ENCODE assay signal across 8 cellular contexts in genomic region chr2:215680605-215681598, GRCh38.
DNase-seq lines count a peak whose midpoint lies in the region; ATAC-seq and TF ChIP-seq lines count a peak whose summit lies in the region.

No MANE protein-coding gene starts in this region.

- peaks cover 0 to 7% (median 0%) of the 10 kb centered on the region in 7 donors for H3K27me3 ChIP-seq in spleen (replicated peaks in 1 of 7)

- peaks cover 6% of the 10 kb centered on the region for H3K36me3 Mint-ChIP-seq in activated CD4-positive, alpha-beta T cell treated with anti-CD3 and anti-CD28 coated beads, Interleukin-2, amount 10 ng/mL, durations not matched to agents 7 days and 5 days (ENCODE audit: low read depth)

- ATAC-seq in GM21576 (IDR thresholded peaks at IDR 0.05; ENCODE audit: unreplicated experiment): no peak

- WGBS in spleen, 5 donors: 23 to 38% (median 31%) methylated on average over 6 of the region's 6 CpGs

- H3K9me3 Mint-ChIP-seq in activated CD4-positive, alpha-beta T cell treated with anti-CD3 and anti-CD28 coated beads, Interleukin-2, amount 10 ng/mL, durations not matched to agents 7 days and 5 days: peaks cover 29% of the 10 kb centered on the region

- CTCF ChIA-PET in activated CD4-positive, alpha-beta T cell treated with anti-CD3 and anti-CD28 coated beads, Interleukin-2, amount 10 ng/mL, durations not matched to agents 7 days and 5 days (lab: Charles Lee): no interaction called here

- peak overlapping the region; percentile 18 for H3K4me3 Mint-ChIP-seq in activated CD4-positive, alpha-beta T cell treated with anti-CD3 and anti-CD28 coated beads, Interleukin-2, amount 10 ng/mL, durations not matched to agents 7 days and 5 days

- POLR2A ChIA-PET in activated CD4-positive, alpha-beta T cell treated with anti-CD3 and anti-CD28 coated beads, Interleukin-2, amount 10 ng/mL, durations not matched to agents 7 days and 5 days (lab: Charles Lee): interaction anchor here (0.6 kb wide), 1 partner anchor 352 kb away, joined by 3 read pairs; no protein-coding TSS in a partner anchor

- peak overlapping the region in 1 of 8 donors; percentile 30 for H3K27ac ChIP-seq in spleen

- TF ChIP-seq CTCF in GM20000 (IDR thresholded peaks at IDR 0.05; ENCODE audit: extremely low read depth, missing control alignments) (no peak), spleen (IDR thresholded peaks at IDR 0.05 in 8 of 11, conservative IDR thresholded peaks at IDR 0.05 in 3 of 11) (no peak)

- peak; percentile 2 for DNase-seq in activated CD4-positive, CD25-positive, alpha-beta regulatory T cell treated with anti-CD3 and anti-CD28 coated beads, Interleukin-2, amount 50 U/mL, for 16 hours (ENCODE audit: low read depth, low spot score)
- no peak for DNase-seq in activated CD4-positive, CD25-positive, alpha-beta regulatory T cell treated with anti-CD3 and anti-CD28 coated beads, Interleukin-2, amount 50 U/mL, for 72 hours
- DNase-seq in LHCN-M2 (ENCODE audit: low read depth) (peak; percentile 93), kidney glomerular epithelial cell (lab: John Stamatoyannopoulos, UW) (peak; percentile 97), GM20000 (ENCODE audit: low spot score) (no peak), spleen (no peak)
- peak; percentile 78 for DNase-seq in activated CD4-positive, alpha-beta T cell treated with anti-CD3 and anti-CD28 coated beads, Interleukin-2, amount 10 ng/mL, durations not matched to agents 7 days and 5 days

- H3K4me1 Mint-ChIP-seq in activated CD4-positive, alpha-beta T cell treated with anti-CD3 and anti-CD28 coated beads, Interleukin-2, amount 10 ng/mL, durations not matched to agents 7 days and 5 days: peaks cover 43% of the 10 kb centered on the region

- peak overlapping the region; percentile 84 for H3K27ac Mint-ChIP-seq in activated CD4-positive, alpha-beta T cell treated with anti-CD3 and anti-CD28 coated beads, Interleukin-2, amount 10 ng/mL, durations not matched to agents 7 days and 5 days

- peaks cover 0 to 20% (median 7%) of the 10 kb centered on the region in 6 donors for H3K4me1 ChIP-seq in spleen

- no peaks in the 10 kb centered on the region for H3K9me3 ChIP-seq in spleen

- no peak for TF ChIP-seq POLR2A in spleen (IDR thresholded peaks at IDR 0.05)

- intact Hi-C loops in spleen (cut with DNase I; ENCODE audit: low total_unique reads): no loop called here

- peaks cover 1% of the 10 kb centered on the region for H3K27me3 Mint-ChIP-seq in activated CD4-positive, alpha-beta T cell treated with anti-CD3 and anti-CD28 coated beads, Interleukin-2, amount 10 ng/mL, durations not matched to agents 7 days and 5 days

- H3K4me3 ChIP-seq in spleen: no peak overlapping the region

- H3K36me3 ChIP-seq in spleen: no peaks in the 10 kb centered on the region

Comparison
In these comparisons a context has a peak if more than half of its experiments do, and no peak if none do; other contexts are left out.
1. DNase-seq: peak in activated CD4-positive, CD25-positive, alpha-beta regulatory T cell treated with anti-CD3 and anti-CD28 coated beads, Interleukin-2, amount 50 U/mL, for 16 hours (single experiment), LHCN-M2 (single experiment), activated CD4-positive, alpha-beta T cell treated with anti-CD3 and anti-CD28 coated beads, Interleukin-2, amount 10 ng/mL, durations not matched to agents 7 days and 5 days (single experiment) and kidney glomerular epithelial cell (single experiment); none in activated CD4-positive, CD25-positive, alpha-beta regulatory T cell treated with anti-CD3 and anti-CD28 coated beads, Interleukin-2, amount 50 U/mL, for 72 hours (single experiment), GM20000 (single experiment) and spleen (single experiment).